24 cellular contexts compared by ENCODE assay signal in the genomic region with DNA sequence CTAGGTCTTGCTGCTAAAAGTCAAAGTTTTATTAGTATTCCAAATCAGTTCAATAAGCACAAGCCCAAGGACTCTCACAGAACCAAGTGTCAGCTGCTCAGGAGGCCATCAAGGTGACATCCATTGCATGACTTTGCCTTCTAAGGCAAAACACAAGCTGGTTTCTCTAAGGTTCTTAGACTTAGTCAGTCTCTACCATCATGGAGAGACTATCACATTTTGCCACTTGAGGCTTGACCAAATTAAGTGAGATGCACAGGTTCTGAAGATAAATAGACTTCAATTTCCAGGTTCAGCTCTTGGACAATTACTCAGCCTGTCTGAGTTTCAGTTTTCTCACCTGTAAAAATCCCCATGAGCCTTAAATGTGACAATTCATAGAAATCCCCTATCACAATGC.
"Had no signal": no experiment of that assay in that cellular context is flagged by ENCODE, and none has a peak within 500 bp of the region (broad histone marks: within the 10 kb centered on the region; RNA-seq: fewer than 3 reads in every experiment).

No MANE protein-coding gene starts in this region.

- H3K9me3 Mint-ChIP-seq: activated B cell treated with CpG ODN at 0.5 μM for 24 hours; activated CD4-positive, alpha-beta memory T cell treated with anti-CD3 and anti-CD28 coated beads for 36 hours; activated naive CD4-positive, alpha-beta T cell treated with anti-CD3 and anti-CD28 coated beads for 36 hours; activated naive CD8-positive, alpha-beta T cell treated with anti-CD3 and anti-CD28 coated beads for 36 hours; activated T-cell treated with anti-CD3 and anti-CD28 coated beads, Interleukin-2, amount 50 U/mL, for 72 hours; activated T-helper 2 cell treated with anti-CD3 and anti-CD28 coated beads, Interferon-gamma antibody, Interleukin-2, Interleukin-4, amounts not matched to agents 10 μg/mL and 5 μg/mL and 100 μg/mL, durations not matched to agents 14 hours and 24 hours and 36 hours; T-cell had no signal

- H3K4me1 Mint-ChIP-seq: activated B cell treated with CpG ODN at 0.5 μM for 24 hours had no signal

- DNase-seq: activated B cell treated with CpG ODN at 0.5 μM for 24 hours; activated CD4-positive, alpha-beta memory T cell treated with anti-CD3 and anti-CD28 coated beads for 36 hours; activated CD4-positive, alpha-beta T cell treated with anti-CD3 and anti-CD28 coated beads, Interleukin-2, amount 50 U/mL, for 1 hour; activated gamma-delta T cell; amygdala; Kasumi-1; KG1; MG63; MV-4-11; NCI-H1092; NCI-H1436 treated with DMSO at 0.1 percent for 48 hours; NCI-H1694 treated with DMSO at 0.1 percent for 48 hours; NCI-H2029; NCI-H345; NCI-H524 treated with DMSO at 0.1 percent for 48 hours; SIG-M5; T-cell; T-helper 17 cell had no signal

- H3K27me3 Mint-ChIP-seq: activated B cell treated with CpG ODN at 0.5 μM for 24 hours; activated CD4-positive, alpha-beta memory T cell treated with anti-CD3 and anti-CD28 coated beads for 36 hours; activated naive CD8-positive, alpha-beta T cell treated with anti-CD3 and anti-CD28 coated beads for 36 hours; T-cell; T-helper 17 cell had no signal

- ATAC-seq: Panc1, SK-N-SH treated with all-trans-retinoic acid at 6 μM for 48 hours, T-cell, T-helper 17 cell had no signal

- H3K27ac Mint-ChIP-seq: activated B cell treated with CpG ODN at 0.5 μM for 24 hours; activated CD4-positive, alpha-beta memory T cell treated with anti-CD3 and anti-CD28 coated beads for 36 hours; activated naive CD4-positive, alpha-beta T cell treated with anti-CD3 and anti-CD28 coated beads for 36 hours; activated T-cell treated with anti-CD3 and anti-CD28 coated beads, Interleukin-2, amount 50 U/mL, for 72 hours; activated T-helper 2 cell treated with anti-CD3 and anti-CD28 coated beads, Interferon-gamma antibody, Interleukin-2, Interleukin-4, amounts not matched to agents 10 μg/mL and 5 μg/mL and 100 μg/mL, durations not matched to agents 14 hours and 24 hours and 36 hours; T-cell had no signal

- H3K4me3 Mint-ChIP-seq: activated B cell treated with CpG ODN at 0.5 μM for 24 hours; activated CD4-positive, alpha-beta memory T cell treated with anti-CD3 and anti-CD28 coated beads for 36 hours; activated naive CD4-positive, alpha-beta T cell treated with anti-CD3 and anti-CD28 coated beads for 36 hours; activated naive CD8-positive, alpha-beta T cell treated with anti-CD3 and anti-CD28 coated beads for 36 hours; activated T-cell treated with anti-CD3 and anti-CD28 coated beads, Interleukin-2, amount 50 U/mL, for 72 hours; T-cell; T-helper 17 cell had no signal
